Comparison of ENCODE assay signal across 8 cellular contexts in genomic region chr6:33390767-33391277, GRCh38. TPM values are rescaled to one million over a fixed set of nuclear protein-coding genes. Genes with fewer than 3 reads are reported as not detected.
DNase-seq lines count a peak whose midpoint lies in the region; ATAC-seq, FAIRE-seq and TF ChIP-seq lines count a peak whose summit lies in the region.

No MANE protein-coding gene starts in this region.

- intact Hi-C loops in heart right ventricle (cut with DNase I) = loop anchor here in 5 of 10 donors (1.0 to 10.0 kb wide), 8 partner anchors 19 to 184 kb away; partner anchors contain the start of genes PHF1 (in 1 of the 5) and ZBTB9 (in 1 of the 5)
- intact Hi-C loops in cardiac septum (cut with DNase I) = loop anchor here (1.0 to 2.0 kb wide), 3 partner anchors 19 to 180 kb away; no protein-coding TSS in a partner anchor

- H3K27me3 Mint-ChIP-seq in astrocyte (ENCODE audit: low read depth, unreplicated experiment) (no peaks in the 10 kb centered on the region), memory B cell (peaks cover 6% of the 10 kb centered on the region)

- TF ChIP-seq CTCF in heart right ventricle (IDR thresholded peaks at IDR 0.05) (no peak), astrocyte (IDR thresholded peaks at IDR 0.05; ENCODE audit: insufficient read depth, low read depth, low read length) (no peak)

- no peaks in the 10 kb centered on the region for H4K20me1 ChIP-seq in astrocyte (ENCODE audit: insufficient read depth, low read length)

- H2AFZ ChIP-seq in astrocyte (ENCODE audit: low read depth, low read length) = peak overlapping the region; percentile 73

- H3K9me3 ChIP-seq in heart right ventricle (no peaks in the 10 kb centered on the region), astrocyte (ENCODE audit: insufficient read depth, low read depth, low read length) (no peaks in the 10 kb centered on the region)

- no peaks in the 10 kb centered on the region for H3K36me3 Mint-ChIP-seq in astrocyte (ENCODE audit: low read depth, unreplicated experiment)
- no peaks in the 10 kb centered on the region for H3K36me3 Mint-ChIP-seq in memory B cell

- H3K9ac ChIP-seq in astrocyte (ENCODE audit: low read length) = peak overlapping the region; percentile 30

- H3K4me1 ChIP-seq in heart right ventricle = peaks cover 6 to 41% (median 9%) of the 10 kb centered on the region in 9 donors
- H3K4me1 ChIP-seq in astrocyte (ENCODE audit: insufficient read depth, low read length) = peaks cover 13% of the 10 kb centered on the region
- no peaks in the 10 kb centered on the region for H3K4me1 ChIP-seq in urinary bladder (ENCODE audit: insufficient read depth)

- peaks cover 40% of the 10 kb centered on the region for H3K79me2 ChIP-seq in astrocyte (ENCODE audit: insufficient read depth, low read length)

- 78 to 80% methylated on average over 9 of the region's 9 CpGs for WGBS in heart right ventricle, 2 donors
- WGBS in urinary bladder = 72% methylated on average over 9 of the region's 9 CpGs

- no peak for DNase-seq in heart right ventricle
- no peak for DNase-seq in cardiac septum (ENCODE audit: low spot score)
- no peak for DNase-seq in astrocyte (ENCODE audit: low read depth)
- DNase-seq in memory B cell (ENCODE audit: low spot score in 2 of 2) = no peak
- no peak for DNase-seq in SHP77 treated with DMSO at 0.1 percent for 48 hours (lab: John Stamatoyannopoulos, UW)
- DNase-seq in GM03348 (ENCODE audit: low spot score) = no peak
- DNase-seq in cerebellar nuclear complex (lab: John Stamatoyannopoulos, UW) = no peak

- H3K36me3 ChIP-seq in heart right ventricle = no peaks in the 10 kb centered on the region
- no peaks in the 10 kb centered on the region for H3K36me3 ChIP-seq in astrocyte (ENCODE audit: insufficient read depth, low read length)
- no peaks in the 10 kb centered on the region for H3K36me3 ChIP-seq in urinary bladder (ENCODE audit: insufficient read depth)

- H3K27me3 ChIP-seq in heart right ventricle = no peaks in the 10 kb centered on the region
- no peaks in the 10 kb centered on the region for H3K27me3 ChIP-seq in astrocyte (ENCODE audit: insufficient read depth, low read length)

- peak overlapping the region; percentile 81 for H3K4me3 Mint-ChIP-seq in astrocyte (ENCODE audit: unreplicated experiment)
- H3K4me3 Mint-ChIP-seq in memory B cell = peak overlapping the region; percentile 80

- no peak for FAIRE-seq in astrocyte (lab: Jason Lieb, UNC)

- H3K9me3 Mint-ChIP-seq in astrocyte (ENCODE audit: unreplicated experiment) = no peaks in the 10 kb centered on the region
- no peaks in the 10 kb centered on the region for H3K9me3 Mint-ChIP-seq in memory B cell

- H3K4me2 ChIP-seq in astrocyte (ENCODE audit: low read length) = peak overlapping the region; percentile 55

- ATAC-seq in heart right ventricle (no peak), memory B cell (ENCODE audit: low read depth) (peak; percentile 2)

- H3K4me1 Mint-ChIP-seq in astrocyte (ENCODE audit: low read depth, unreplicated experiment) (peaks cover 6% of the 10 kb centered on the region), memory B cell (peaks cover 15% of the 10 kb centered on the region)

- H3K27ac ChIP-seq in heart right ventricle = peak overlapping the region; percentile 26 to 93 (median 86)
- peak overlapping the region; percentile 63 for H3K27ac ChIP-seq in astrocyte (ENCODE audit: low read depth, low read length)
- H3K27ac ChIP-seq in urinary bladder (ENCODE audit: low read depth) = peak overlapping the region; percentile 85

- peak overlapping the region; percentile 87 for H3K27ac Mint-ChIP-seq in astrocyte (ENCODE audit: unreplicated experiment)
- peak overlapping the region; percentile 88 for H3K27ac Mint-ChIP-seq in memory B cell

- H3K4me3 ChIP-seq in heart right ventricle (peak overlapping the region in 8 of 10 donors; percentile 7 to 76 (median 60)), astrocyte (ENCODE audit: insufficient read depth, low read depth, low read length) (no peak overlapping the region), urinary bladder (ENCODE audit: low read depth, low read length) (no peak overlapping the region)

RNA-seq across cellular contexts. Expression of gene KIFC1, which starts 0.8 kb away (rescaled TPM):
- total RNA-seq in heart right ventricle = 1 to 10 TPM in 2 of 10 donors, under 1 TPM in 6, not detected in 2; 0.09 to 6.1 (median 0.36) TPM
- under 1 TPM; 0.28 to 0.29 TPM for polyA plus RNA-seq in heart right ventricle
- total RNA-seq in cardiac septum = 0.24 TPM
- 2.9 and 4.2 TPM in 2 replicates for total RNA-seq in astrocyte
- 7.5 TPM for total RNA-seq in urinary bladder
- 1.2 TPM for polyA plus RNA-seq in urinary bladder

RNA-seq across cellular contexts. Expression of gene PHF1, which starts 20.0 kb away (rescaled TPM):
- total RNA-seq in heart right ventricle (10 to 100 TPM; 36.2 to 61.2 (median 48.9) TPM), cardiac septum (74.8 TPM), astrocyte (29.7 and 34.3 TPM in 2 replicates), urinary bladder (16.4 TPM)
- polyA plus RNA-seq in heart right ventricle (100 to 1,000 TPM in 1 of 2 donors, 10 to 100 TPM in 1; 59.5 to 125 TPM), urinary bladder (79.4 TPM)

RNA-seq across cellular contexts. Expression of gene CUTA, which starts 27.1 kb away (rescaled TPM):
- total RNA-seq in heart right ventricle (100 to 1,000 TPM in 9 of 10 donors, 10 to 100 TPM in 1; 99.8 to 132 (median 114) TPM), cardiac septum (94.6 TPM), astrocyte (232 and 256 TPM in 2 replicates), urinary bladder (62.5 TPM)
- polyA plus RNA-seq in heart right ventricle (100 to 1,000 TPM in 1 of 2 donors, 10 to 100 TPM in 1; 94.7 to 161 TPM), urinary bladder (192 TPM)

RNA-seq across cellular contexts. Expression of gene SYNGAP1, which starts 29.0 kb away (rescaled TPM):
- total RNA-seq in heart right ventricle (1 to 10 TPM; 3.6 to 8.5 (median 5.7) TPM), cardiac septum (9.0 TPM), astrocyte (34.5 and 36.1 TPM in 2 replicates), urinary bladder (9.8 TPM)
- polyA plus RNA-seq in heart right ventricle (10 to 100 TPM in 1 of 2 donors, 1 to 10 TPM in 1; 3.1 to 10.2 TPM), urinary bladder (19.6 TPM)

Comparison
In these comparisons a context has a peak if more than half of its experiments do, and no peak if none do; other contexts are left out.
1. H3K4me3 ChIP-seq: peak in heart right ventricle (8 of 10); none in astrocyte (single experiment) and urinary bladder (single experiment).
2. Peak in every context shown above with its lines, with median percentiles within 50 percentile points of each other: H3K27ac ChIP-seq.